17 cellular contexts compared by ENCODE assay signal in genomic region chr4:20520901-20521300, GRCh38.
DNase-seq lines count a peak whose midpoint lies in the region; ATAC-seq, FAIRE-seq and TF ChIP-seq lines count a peak whose summit lies in the region.
"Had no signal": no experiment of that assay in that cellular context is flagged by ENCODE, and none has a peak within 500 bp of the region (broad histone marks: within the 10 kb centered on the region; RNA-seq: fewer than 3 reads in every experiment).

No MANE protein-coding gene starts in this region.

- H3K4me2 ChIP-seq in IMR-90 (ENCODE audit: low read depth, low read length): no peak overlapping the region
- no peak overlapping the region for H3K4me2 ChIP-seq in keratinocyte (ENCODE audit: control insufficient read depth, extremely low read depth, insufficient read depth, low read depth, low read length)

- no peak overlapping the region for H3K4ac ChIP-seq in IMR-90 (ENCODE audit: low read depth, low read length)

- no peaks in the 10 kb centered on the region for H4K20me1 ChIP-seq in IMR-90 (ENCODE audit: insufficient read depth, low read length)
- H4K20me1 ChIP-seq in keratinocyte (ENCODE audit: control insufficient read depth, extremely low read depth, insufficient read depth, low read length): no peaks in the 10 kb centered on the region

- H2AK9ac ChIP-seq in IMR-90 (replicated peaks; ENCODE audit: low read depth, low read length, poor library complexity): no peak overlapping the region

- no peak for FAIRE-seq in bronchial epithelial cell (lab: Jason Lieb, UNC)
- FAIRE-seq in keratinocyte (lab: Jason Lieb, UNC): peak; percentile 89

- DNase-seq in AG04450 (ENCODE audit: low read depth, low spot score) (peak; percentile 32), IMR-90 (peak; percentile 62), bronchial epithelial cell (ENCODE audit: low read depth) (peak; percentile 82), keratinocyte (ENCODE audit: low read depth, low spot score) (peak; percentile 15), GF-D8 (lab: John Stamatoyannopoulos, UW) (no peak), HK-2 (ENCODE audit: unreplicated experiment) (no peak)
- no peak for DNase-seq in effector CD4-positive, alpha-beta T cell
- DNase-seq: activated CD4-positive, alpha-beta T cell treated with anti-CD3 and anti-CD28 coated beads for 36 hours; activated T-cell treated with anti-CD3 and anti-CD28 coated beads, Interleukin-2, amount 50 U/mL, for 48 hours; effector memory CD4-positive, alpha-beta T cell; MM.1S; NCI-H446; OCI-M1; stimulated activated CD8-positive, alpha-beta memory T cell treated with anti-CD3 and anti-CD28 coated beads, Interleukin-4, amount 100 ng/mL, for 48 hours; T-cell had no signal

- no peak overlapping the region for H2BK15ac ChIP-seq in IMR-90 (ENCODE audit: low read depth, low read length)

- H2BK20ac ChIP-seq in IMR-90 (ENCODE audit: low read depth, low read length): no peak overlapping the region; the same call in 1 of the 2 replicates

- CTCF ChIA-PET in AG04450 (lab: Charles Lee) (interaction anchor here (1.0 to 2.3 kb wide), 2 partner anchors 10 to 99 kb away, joined by 4 to 7 read pairs; no protein-coding TSS in a partner anchor), IMR-90 (lab: Yijun Ruan, JAX) (no interaction called here)

- H3K27ac ChIP-seq in AG04450 (ENCODE audit: low read depth, low read length) (no peak overlapping the region), IMR-90 (ENCODE audit: insufficient read depth, low read length) (no peak overlapping the region), keratinocyte (ENCODE audit: control insufficient read depth, insufficient read depth, low read length) (no peak overlapping the region)

- H3K27me3 ChIP-seq in AG04450 (ENCODE audit: control insufficient read depth, insufficient read depth, low read length): no peaks in the 10 kb centered on the region
- H3K27me3 ChIP-seq in IMR-90 (ENCODE audit: control insufficient read depth, insufficient read depth, low read length): no peaks in the 10 kb centered on the region
- H3K27me3 ChIP-seq in bronchial epithelial cell (ENCODE audit: control insufficient read depth, insufficient read depth, low read length): no peaks in the 10 kb centered on the region
- no peaks in the 10 kb centered on the region for H3K27me3 ChIP-seq in keratinocyte (ENCODE audit: control insufficient read depth, extremely low read depth, insufficient read depth, low read length)

- H3K14ac ChIP-seq in IMR-90 (replicated peaks; ENCODE audit: low read depth, low read length): no peak overlapping the region

- no peak overlapping the region for H3K56ac ChIP-seq in IMR-90 (ENCODE audit: extremely low read depth, insufficient read depth, low read length)

- TF ChIP-seq RAD21 in IMR-90 (IDR thresholded peaks at IDR 0.05; ENCODE audit: low read length): no peak

- no peaks in the 10 kb centered on the region for H3K4me1 ChIP-seq in IMR-90 (ENCODE audit: control insufficient read depth, insufficient read depth, low read length)
- H3K4me1 ChIP-seq in keratinocyte (ENCODE audit: control insufficient read depth, extremely low read depth, insufficient read depth, low read length): peaks cover 5% of the 10 kb centered on the region

- H4K91ac ChIP-seq in IMR-90 (ENCODE audit: insufficient read depth, low read depth, low read length): no peak overlapping the region

- H3K9ac ChIP-seq in IMR-90 (ENCODE audit: low read depth, low read length) (no peak overlapping the region), keratinocyte (ENCODE audit: control insufficient read depth, extremely low read depth, insufficient read depth, low read length) (no peak overlapping the region)

- ATAC-seq in IMR-90 (ENCODE audit: low read depth): peak; percentile 98
- no peak for ATAC-seq in HG03097 (IDR thresholded peaks at IDR 0.05; ENCODE audit: low FRiP score, unreplicated experiment)
- ATAC-seq: activated CD4-positive, alpha-beta T cell treated with anti-CD3 and anti-CD28 coated beads for 36 hours; T-cell had no signal

- H2AFZ ChIP-seq in IMR-90 (replicated peaks; ENCODE audit: low read length, poor library complexity): no peak overlapping the region
- no peak overlapping the region for H2AFZ ChIP-seq in keratinocyte (ENCODE audit: control insufficient read depth, low read length)

- TF ChIP-seq CTCF in AG04450 (IDR thresholded peaks at IDR 0.05; ENCODE audit: low read depth, low read length): no peak
- TF ChIP-seq CTCF in IMR-90 (conservative IDR thresholded peaks at IDR 0.05; ENCODE audit: low read depth, low read length): no peak
- no peak for TF ChIP-seq CTCF in bronchial epithelial cell (IDR thresholded peaks at IDR 0.05; ENCODE audit: insufficient read depth, low read length, severe bottlenecking)
- no peak for TF ChIP-seq CTCF in keratinocyte (optimal IDR thresholded peaks at IDR 0.05 in 1 of 3, IDR thresholded peaks at IDR 0.05 in 1 of 3, conservative IDR thresholded peaks at IDR 0.05 in 1 of 3; ENCODE audit: extremely low read depth in 1 of 3, insufficient read depth in 2 of 3, low read length in 3 of 3)

- H3K79me2 ChIP-seq in keratinocyte (ENCODE audit: control insufficient read depth, insufficient read depth, low read length): no peaks in the 10 kb centered on the region

- intact Hi-C loops in IMR-90 (cut with micrococcal nuclease): no loop called here

- no peak overlapping the region for H4K8ac ChIP-seq in IMR-90 (ENCODE audit: low read depth in 2 of 2, low read length in 2 of 2)

- no peak overlapping the region for H2AK5ac ChIP-seq in IMR-90 (ENCODE audit: low read depth, low read length)

- POLR2A ChIA-PET in AG04450 (lab: Yijun Ruan, JAX) (no interaction called here), IMR-90 (lab: Charles Lee; ENCODE audit: unreplicated experiment) (interaction anchor here (0.6 kb wide), 1 partner anchor 1923 kb away, joined by 3 read pairs; no protein-coding TSS in a partner anchor)

- H3K23ac ChIP-seq in IMR-90 (ENCODE audit: low read depth, low read length): no peak overlapping the region

- H3K79me1 ChIP-seq in IMR-90 (ENCODE audit: low read depth in 1 of 2, low read length in 2 of 2): no peaks in the 10 kb centered on the region

- H3K9me1 ChIP-seq in IMR-90 (ENCODE audit: insufficient read depth, low read length) (no peaks in the 10 kb centered on the region), keratinocyte (ENCODE audit: control insufficient read depth, extremely low read depth, insufficient read depth, low read length) (no peaks in the 10 kb centered on the region)

- no peak overlapping the region for H3K4me3 ChIP-seq in AG04450 (ENCODE audit: low read depth, low read length)
- no peak overlapping the region for H3K4me3 ChIP-seq in IMR-90 (ENCODE audit: insufficient read depth, low read depth, low read length)
- H3K4me3 ChIP-seq in bronchial epithelial cell (ENCODE audit: low read depth, low read length): no peak overlapping the region
- H3K4me3 ChIP-seq in keratinocyte (ENCODE audit: control insufficient read depth in 2 of 3, extremely low read depth in 1 of 3, insufficient read depth in 2 of 3, low read depth in 1 of 3, low read length in 3 of 3): no peak overlapping the region
- H3K4me3 ChIP-seq: lung had no signal

- no peak overlapping the region for H2BK120ac ChIP-seq in IMR-90 (ENCODE audit: low read depth, low read length)

- in situ Hi-C loops in IMR-90 (cut with MboI; ENCODE audit: low sequenced_read_pairs): no loop called here

- dilution Hi-C loops in IMR-90 (cut with HindIII; ENCODE audit: low sequenced_read_pairs, unreplicated experiment) (no loop called here), keratinocyte (cut with MboI; ENCODE audit: extremely low pct_ligation_motif_present, low sequenced_read_pairs) (no loop called here)

- no peak overlapping the region for H2BK5ac ChIP-seq in IMR-90 (ENCODE audit: low read depth, low read length, poor library complexity, severe bottlenecking)

- H4K5ac ChIP-seq in IMR-90 (ENCODE audit: low read depth, low read length): no peak overlapping the region

- H3K36me3 ChIP-seq in IMR-90 (ENCODE audit: control insufficient read depth, insufficient read depth, low read length): no peaks in the 10 kb centered on the region
- H3K36me3 ChIP-seq in bronchial epithelial cell (ENCODE audit: control insufficient read depth, insufficient read depth, low read length): no peaks in the 10 kb centered on the region
- H3K36me3 ChIP-seq in keratinocyte (ENCODE audit: control insufficient read depth in 2 of 2, extremely low read depth in 1 of 2, insufficient read depth in 2 of 2, low read length in 2 of 2): no peaks in the 10 kb centered on the region

- no TSS peak for BruUV-seq in IMR-90 (replicated peaks; lab: Mats Ljungman, UMichigan)

- WGBS in IMR-90 (ENCODE audit: extremely low coverage in 2 of 2, insufficient read length in 1 of 2), 2 experiments: no CpG with 5 or more reads among the region's 1 CpG

- no peak overlapping the region for H3K18ac ChIP-seq in IMR-90 (ENCODE audit: low read depth, low read length)

- H3K9me3 ChIP-seq in AG04450 (ENCODE audit: control insufficient read depth, insufficient read depth, low read length) (no peaks in the 10 kb centered on the region), IMR-90 (ENCODE audit: control insufficient read depth, insufficient read depth, low read length) (no peaks in the 10 kb centered on the region), keratinocyte (ENCODE audit: control insufficient read depth, low read depth, low read length) (no peaks in the 10 kb centered on the region)

- no peak for TF ChIP-seq POLR2A in IMR-90 (IDR thresholded peaks at IDR 0.05; ENCODE audit: low read depth, low read length)

TF ChIP-seq in IMR-90, 13 proteins besides CTCF, POLR2A, EP300 and RAD21 (continues in another document):
- no peak for TF ChIP-seq USF2 (IDR thresholded peaks at IDR 0.05; ENCODE audit: low read depth, low read length)
- TF ChIP-seq NFE2L2 (IDR thresholded peaks at IDR 0.05; ENCODE audit: low read depth, low read length): no peak
- peak; percentile 63 for TF ChIP-seq FOS (IDR thresholded peaks at IDR 0.05; ENCODE audit: low read depth, low read length)
- TF ChIP-seq BHLHE40 (IDR thresholded peaks at IDR 0.05; ENCODE audit: low read depth, low read length): no peak
- TF ChIP-seq ELK1 (IDR thresholded peaks at IDR 0.05; ENCODE audit: borderline replicate concordance, low read depth, low read length): no peak

Comparison
In these comparisons a context has a peak if more than half of its experiments do, and no peak if none do; other contexts are left out.
1. DNase-seq: peak in AG04450 (single experiment), IMR-90 (single experiment), bronchial epithelial cell (single experiment) and keratinocyte (single experiment); none in GF-D8 (single experiment), HK-2 (single experiment) and effector CD4-positive, alpha-beta T cell (single experiment).